9 cellular contexts compared by ENCODE assay signal in the genomic region with DNA sequence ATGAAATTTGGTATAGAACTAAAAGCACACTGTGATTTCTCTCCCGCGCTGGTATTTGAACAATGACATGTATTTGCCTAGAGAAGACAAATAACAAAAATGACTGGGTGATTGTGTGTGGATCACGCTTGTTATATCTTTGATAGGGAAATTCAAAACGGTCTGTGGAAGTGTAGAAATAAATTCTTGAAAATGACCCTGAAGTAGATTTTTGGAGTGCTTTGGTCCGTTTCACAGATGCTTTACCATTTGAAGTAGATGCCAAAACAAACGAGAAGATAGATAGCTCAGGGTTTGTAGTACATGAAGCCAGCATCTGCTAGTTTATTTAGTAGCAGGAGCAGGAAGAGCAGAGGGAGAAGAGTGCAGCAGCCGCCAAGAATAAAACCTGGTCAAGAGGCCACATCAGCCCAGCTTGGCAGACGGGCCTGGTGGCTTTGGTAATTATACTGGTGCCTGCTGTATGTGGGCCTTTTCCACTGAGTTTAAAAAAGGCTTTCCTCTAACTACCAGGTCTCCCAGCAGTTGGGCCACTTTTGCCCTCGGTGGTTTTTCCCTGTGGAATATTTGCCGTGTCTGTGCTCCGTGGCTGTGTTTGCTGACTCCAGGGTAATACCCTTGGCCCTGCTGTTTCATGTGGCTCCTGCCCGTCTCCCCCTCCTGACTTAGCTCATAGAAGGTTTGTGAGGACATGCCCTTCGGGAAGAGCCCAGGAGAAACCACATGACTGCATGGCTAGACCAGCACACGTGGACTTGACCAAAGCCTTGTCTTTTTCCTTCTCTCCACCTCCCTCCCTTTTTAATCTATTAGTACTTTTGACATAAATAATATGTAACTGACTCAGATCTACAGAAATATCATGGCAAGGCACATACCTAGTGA.
A peak's percentile ranks its signal among the peaks of the same experiment; 100 is the strongest.
DNase-seq lines count a peak whose midpoint lies in the region; ATAC-seq and TF ChIP-seq lines count a peak whose summit lies in the region.
"Had no signal": no experiment of that assay in that cellular context is flagged by ENCODE, and none has a peak within 500 bp of the region (broad histone marks: within the 10 kb centered on the region; RNA-seq: fewer than 3 reads in every experiment).

No MANE protein-coding gene starts in this region.

- H3K36me3 ChIP-seq in left lung (no peaks in the 10 kb centered on the region), uterus (no peaks in the 10 kb centered on the region)

- no peaks in the 10 kb centered on the region for H3K36me3 Mint-ChIP-seq in activated T-cell treated with anti-CD3 and anti-CD28 coated beads, Interleukin-2, amount 50 U/mL, for 72 hours (ENCODE audit: insufficient read depth in 2 of 2)
- no peaks in the 10 kb centered on the region for H3K36me3 Mint-ChIP-seq in activated CD8-positive, alpha-beta memory T cell treated with anti-CD3 and anti-CD28 coated beads, Interleukin-2, amount 10 ng/mL, durations not matched to agents 7 days and 5 days

- no peaks in the 10 kb centered on the region for H3K27me3 ChIP-seq in left lung
- H3K27me3 ChIP-seq in uterus = no peaks in the 10 kb centered on the region

- ATAC-seq in left lung = peak; percentile 55
- no peak for ATAC-seq in activated T-cell treated with anti-CD3 and anti-CD28 coated beads, Interleukin-2, amount 50 U/mL, for 72 hours (replicated peaks in 1 of 2)
- ATAC-seq in activated CD8-positive, alpha-beta memory T cell treated with anti-CD3 and anti-CD28 coated beads, Interleukin-2, amount 10 ng/mL, durations not matched to agents 7 days and 5 days = no peak

- in situ Hi-C loops in astrocyte of the cerebellum (cut with HindIII; ENCODE audit: low sequenced_read_pairs) = no loop called here

- H3K4me3 Mint-ChIP-seq in activated T-cell treated with anti-CD3 and anti-CD28 coated beads, Interleukin-2, amount 50 U/mL, for 72 hours = no peak overlapping the region
- no peak overlapping the region for H3K4me3 Mint-ChIP-seq in activated CD8-positive, alpha-beta memory T cell treated with anti-CD3 and anti-CD28 coated beads, Interleukin-2, amount 10 ng/mL, durations not matched to agents 7 days and 5 days
- H3K4me3 Mint-ChIP-seq: activated CD4-positive, alpha-beta T cell treated with anti-CD3 and anti-CD28 coated beads, Interleukin-2, amount 10 ng/mL, durations not matched to agents 7 days and 5 days had no signal

- DNase-seq in NCI-H345 (lab: John Stamatoyannopoulos, UW) = peak; percentile 19
- DNase-seq in NCI-H345 treated with DMSO at 0.1 percent for 48 hours (lab: John Stamatoyannopoulos, UW; ENCODE audit: unreplicated experiment) = no peak
- peak; percentile 46 for DNase-seq in astrocyte of the cerebellum (ENCODE audit: low read depth)
- no peak for DNase-seq in left lung
- no peak for DNase-seq in uterus
- DNase-seq in activated T-cell treated with anti-CD3 and anti-CD28 coated beads, Interleukin-2, amount 50 U/mL, for 72 hours = no peak
- no peak for DNase-seq in activated CD8-positive, alpha-beta memory T cell treated with anti-CD3 and anti-CD28 coated beads, Interleukin-2, amount 10 ng/mL, durations not matched to agents 7 days and 5 days
- DNase-seq in OCI-M2 (lab: John Stamatoyannopoulos, UW; ENCODE audit: unreplicated experiment) = no peak
- DNase-seq: activated CD4-positive, alpha-beta T cell treated with anti-CD3 and anti-CD28 coated beads, Interleukin-2, amount 10 ng/mL, durations not matched to agents 7 days and 5 days had no signal

- intact Hi-C loops in left lung (cut with DNase I) = no loop called here
- intact Hi-C loops in uterus (cut with DNase I; ENCODE audit: low total_unique reads) = no loop called here

- no peak overlapping the region for H3K27ac Mint-ChIP-seq in activated T-cell treated with anti-CD3 and anti-CD28 coated beads, Interleukin-2, amount 50 U/mL, for 72 hours
- no peak overlapping the region for H3K27ac Mint-ChIP-seq in activated CD8-positive, alpha-beta memory T cell treated with anti-CD3 and anti-CD28 coated beads, Interleukin-2, amount 10 ng/mL, durations not matched to agents 7 days and 5 days
- H3K27ac Mint-ChIP-seq: activated CD4-positive, alpha-beta T cell treated with anti-CD3 and anti-CD28 coated beads, Interleukin-2, amount 10 ng/mL, durations not matched to agents 7 days and 5 days had no signal

- TF ChIP-seq POLR2A in uterus (IDR thresholded peaks at IDR 0.05) = no peak

- no peaks in the 10 kb centered on the region for H3K9me3 ChIP-seq in left lung
- H3K9me3 ChIP-seq in uterus = no peaks in the 10 kb centered on the region

- H3K27ac ChIP-seq in left lung (peak overlapping the region in 1 of 2 donors; percentile 82), uterus (peak overlapping the region; percentile 71 to 78)

- CTCF ChIA-PET in activated CD8-positive, alpha-beta memory T cell treated with anti-CD3 and anti-CD28 coated beads, Interleukin-2, amount 10 ng/mL, durations not matched to agents 7 days and 5 days (lab: Charles Lee) = no interaction called here

- H3K4me3 ChIP-seq in astrocyte of the cerebellum (ENCODE audit: low read depth, low read length) = no peak overlapping the region
- no peak overlapping the region for H3K4me3 ChIP-seq in left lung
- no peak overlapping the region for H3K4me3 ChIP-seq in uterus

- H3K4me1 ChIP-seq in left lung (peaks cover 0 to 22% of the 10 kb centered on the region in 2 donors), uterus (peaks cover 8 to 9% of the 10 kb centered on the region in 2 donors)

- H3K27me3 Mint-ChIP-seq in activated T-cell treated with anti-CD3 and anti-CD28 coated beads, Interleukin-2, amount 50 U/mL, for 72 hours (ENCODE audit: low read depth) = no peaks in the 10 kb centered on the region
- H3K27me3 Mint-ChIP-seq in activated CD8-positive, alpha-beta memory T cell treated with anti-CD3 and anti-CD28 coated beads, Interleukin-2, amount 10 ng/mL, durations not matched to agents 7 days and 5 days = no peaks in the 10 kb centered on the region
- H3K27me3 Mint-ChIP-seq: activated CD4-positive, alpha-beta T cell treated with anti-CD3 and anti-CD28 coated beads, Interleukin-2, amount 10 ng/mL, durations not matched to agents 7 days and 5 days had no signal

- H3K4me1 Mint-ChIP-seq in activated T-cell treated with anti-CD3 and anti-CD28 coated beads, Interleukin-2, amount 50 U/mL, for 72 hours (ENCODE audit: low read depth) = peaks cover 22% of the 10 kb centered on the region
- H3K4me1 Mint-ChIP-seq in activated CD8-positive, alpha-beta memory T cell treated with anti-CD3 and anti-CD28 coated beads, Interleukin-2, amount 10 ng/mL, durations not matched to agents 7 days and 5 days = peaks cover 3% of the 10 kb centered on the region

- TF ChIP-seq CTCF in astrocyte of the cerebellum (IDR thresholded peaks at IDR 0.05; ENCODE audit: low read depth, low read length, missing control alignments) (no peak), left lung (IDR thresholded peaks at IDR 0.05) (no peak), uterus (IDR thresholded peaks at IDR 0.05) (no peak)

- peaks cover 2 to 3% of the 10 kb centered on the region in 2 donors for H3K9me3 Mint-ChIP-seq in activated T-cell treated with anti-CD3 and anti-CD28 coated beads, Interleukin-2, amount 50 U/mL, for 72 hours
- peaks cover 2% of the 10 kb centered on the region for H3K9me3 Mint-ChIP-seq in activated CD8-positive, alpha-beta memory T cell treated with anti-CD3 and anti-CD28 coated beads, Interleukin-2, amount 10 ng/mL, durations not matched to agents 7 days and 5 days (ENCODE audit: low read depth)

Comparison
In these comparisons a context has a peak if more than half of its experiments do, and no peak if none do; other contexts are left out.
1. DNase-seq: peak in NCI-H345 (single experiment) and astrocyte of the cerebellum (single experiment); none in NCI-H345 treated with DMSO at 0.1 percent for 48 hours (single experiment), left lung (0 of 2), uterus (0 of 2), activated T-cell treated with anti-CD3 and anti-CD28 coated beads, Interleukin-2, amount 50 U/mL, for 72 hours (0 of 2), activated CD8-positive, alpha-beta memory T cell treated with anti-CD3 and anti-CD28 coated beads, Interleukin-2, amount 10 ng/mL, durations not matched to agents 7 days and 5 days (single experiment) and OCI-M2 (single experiment).